In the genomic region with DNA sequence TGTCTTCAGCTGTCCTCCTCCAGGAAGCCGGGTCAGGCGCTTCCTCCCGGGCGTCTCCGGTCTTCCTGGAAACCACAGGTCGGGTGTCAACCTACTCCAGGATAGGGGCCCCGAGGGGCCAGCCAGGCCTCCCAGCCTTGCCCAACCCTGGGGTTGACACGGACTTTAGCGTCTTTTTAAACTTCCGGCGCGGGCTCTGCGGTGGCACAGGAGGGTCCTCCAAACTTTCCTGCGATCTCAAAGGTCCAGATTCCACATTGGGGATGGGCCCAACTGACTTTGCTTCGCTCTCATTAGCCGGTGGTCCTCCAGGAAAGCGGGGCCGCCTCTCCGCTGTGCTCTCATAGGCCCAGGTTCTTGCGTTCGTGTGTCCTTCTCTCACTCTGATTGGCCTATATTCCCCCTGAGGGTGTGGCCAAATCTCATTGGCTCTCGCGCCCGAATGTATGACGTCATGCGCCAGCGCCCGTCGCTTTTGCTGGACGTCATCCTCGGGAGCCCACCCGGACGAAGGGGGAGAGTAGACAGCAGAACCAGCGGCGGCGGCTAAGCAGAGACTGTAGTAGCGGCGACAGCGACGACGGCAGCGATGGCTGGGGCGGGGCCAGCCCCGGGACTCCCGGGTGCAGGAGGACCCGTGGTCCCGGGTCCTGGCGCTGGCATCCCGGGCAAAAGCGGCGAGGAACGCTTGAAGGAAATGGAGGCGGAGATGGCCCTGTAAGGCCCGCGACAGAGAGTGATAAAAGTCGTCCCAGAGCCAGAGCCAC, we compare ENCODE assay signal across 8 cellular contexts. TPM values are rescaled to one million over a fixed set of nuclear protein-coding genes. Genes with fewer than 3 reads are reported as not detected.
DNase-seq lines count a peak whose midpoint lies in the region; ATAC-seq, FAIRE-seq and TF ChIP-seq lines count a peak whose summit lies in the region.

TSS of gene RBM42 (plus strand) at position 472 of the 767 bp plus-strand sequence. CDS start at position 590, 118 bp downstream.

- no peak within 1 kb of the TSS for H2AFZ ChIP-seq in HepG2 (ENCODE audit: low read length)

- TF ChIP-seq EP300 in HepG2 (IDR thresholded peaks at IDR 0.05; ENCODE audit: low read depth in 2 of 2, low read length in 2 of 2) (no peak; a peak in 1 of 4 replicates), HepG2 (CRISPR knock-in tag; IDR thresholded peaks at IDR 0.05; ENCODE audit: borderline replicate concordance) (peak; percentile 43)

- peak; percentile 99 for FAIRE-seq in HepG2 (lab: Jason Lieb, UNC)

- H3K27me3 Mint-ChIP-seq in CD14-positive monocyte (ENCODE audit: low read depth in 3 of 3) = peaks cover 0 to 3% (median 2%) of the 10 kb centered on the region in 3 donors

- CTCF ChIA-PET in HepG2 (lab: Yijun Ruan, JAX; ENCODE audit: low intra/inter-chr PET ratio, low total read pairs) = no interaction called here

- H3K36me3 Mint-ChIP-seq in CD14-positive monocyte = peaks cover 32 to 38% of the 10 kb centered on the region in 2 donors

- peaks cover 16 to 29% of the 10 kb centered on the region in 2 experiments; a peak in 4 of 5 replicates for H3K36me3 ChIP-seq in HepG2 (replicated peaks in 1 of 2; ENCODE audit: control insufficient read depth in 1 of 2, insufficient read depth in 2 of 2, low read length in 2 of 2)

- intact Hi-C loops in CD14-positive monocyte (cut with micrococcal nuclease) (loop anchor here (2.0 to 5.0 kb wide), 5 partner anchors 16 to 489 kb away; partner anchors contain the start of genes HAUS5 (in 1 of the 2), KMT2B (in 1 of the 2), LIN37 (in 1 of the 2) and PSENEN (in 1 of the 2)), HepG2 (cut with micrococcal nuclease; ENCODE audit: unreplicated experiment) (no loop called here)

- H3K79me2 ChIP-seq in HepG2 (ENCODE audit: insufficient read depth, low read length) = peaks cover 10% of the 10 kb centered on the region

- BruUV-seq in HepG2 (replicated peaks; lab: Mats Ljungman, UMichigan) = no TSS peak

- POLR2A ChIA-PET in HepG2 (lab: Yijun Ruan, JAX) = interaction anchor here (1.0 to 1.6 kb wide), 5 partner anchors 14 to 33 kb away, joined by 3 to 4 read pairs (median 4); partner anchors contain the start of genes COX6B1 and HAUS5

- TF ChIP-seq POLR2A in HepG2 (IDR thresholded peaks at IDR 0.05; ENCODE audit: insufficient read depth in 1 of 2, low read depth in 2 of 2, low read length in 2 of 2) = peak; percentile 55 to 70; a peak in 3 of 4 replicates

- peak; percentile 46 for TF ChIP-seq RAD21 in HepG2 (CRISPR knock-in tag; IDR thresholded peaks at IDR 0.05)

- ATAC-seq in GM19397 (IDR thresholded peaks at IDR 0.05; ENCODE audit: unreplicated experiment) = peak; percentile 96
- ATAC-seq in HG03571 (IDR thresholded peaks at IDR 0.05; ENCODE audit: unreplicated experiment) = peak; percentile 81
- ATAC-seq in HepG2 = peak; percentile 99

- peaks cover 0 to 3% (median 0%) of the 10 kb centered on the region in 7 donors for H3K9me3 Mint-ChIP-seq in CD14-positive monocyte

- H3K27me3 ChIP-seq in HepG2 (ENCODE audit: control insufficient read depth in 1 of 2, insufficient read depth in 2 of 2, low read length in 2 of 2) = no peaks in the 10 kb centered on the region; a peak in 1 of 5 replicates

- TF ChIP-seq CTCF in CD14-positive monocyte (IDR thresholded peaks at IDR 0.05) (no peak), HepG2 (CRISPR knock-in tag; IDR thresholded peaks at IDR 0.05) (no peak)

- H4K20me1 ChIP-seq in HepG2 (ENCODE audit: insufficient read depth, low read length) = no peaks in the 10 kb centered on the region

- H3K4me3 ChIP-seq in HepG2 (replicated peaks in 1 of 3; ENCODE audit: insufficient read depth in 1 of 3, low read depth in 2 of 3, low read length in 3 of 3) = peak within 1 kb of the TSS; percentile 88 to 94 (median 88)

- H3K4me1 Mint-ChIP-seq in CD14-positive monocyte = peaks cover 13% of the 10 kb centered on the region

- H3K9ac ChIP-seq in HepG2 (ENCODE audit: insufficient read depth, low read depth, low read length) = peak within 1 kb of the TSS; percentile 91

- peaks cover 18% of the 10 kb centered on the region; the same call in 1 of the 2 replicates for H3K4me1 ChIP-seq in HepG2 (ENCODE audit: insufficient read depth, low read length)

- no peaks in the 10 kb centered on the region for H3K9me3 ChIP-seq in HepG2 (ENCODE audit: low read length)

- H3K4me2 ChIP-seq in HepG2 (ENCODE audit: low read depth, low read length) = peak within 1 kb of the TSS; percentile 97

- H3K27ac Mint-ChIP-seq in CD14-positive monocyte = peak within 1 kb of the TSS; percentile 96 to 100 (median 96)

- WGBS in HepG2 (ENCODE audit: low lambda C conversion rate) = 0% methylated on average over 25 of the region's 56 CpGs

- peak within 1 kb of the TSS; percentile 93 to 98 for H3K4me3 Mint-ChIP-seq in CD14-positive monocyte

- DNase-seq in CD14-positive monocyte (ENCODE audit: low spot score) (peak; percentile 95), NCI-H82 (lab: John Stamatoyannopoulos, UW) (peak; percentile 99), dermis blood vessel endothelial cell (peak; percentile 99), HepG2 (ENCODE audit: low spot score) (peak; percentile 99)
- peak; percentile 96 to 97 for DNase-seq in activated CD4-positive, alpha-beta T cell treated with anti-CD3 and anti-CD28 coated beads, Interleukin-2, amount 50 U/mL, for 48 hours
- DNase-seq in stimulated activated CD4-positive, alpha-beta T cell treated with anti-CD3 and anti-CD28 coated beads, Interleukin-4, amount 100 ng/mL, for 1 hour = peak; percentile 94

- in situ Hi-C loops in HepG2 (cut with HindIII; ENCODE audit: extremely low pct_ligation_motif_present, low pct_unique_long_range_greater_than_20kb) = no loop called here

- H3K27ac ChIP-seq in HepG2 (ENCODE audit: extremely low read length, insufficient read depth, low read length) = peak within 1 kb of the TSS; percentile 90

TF ChIP-seq in HepG2, 621 proteins besides CTCF, POLR2A, EP300 and RAD21 (continues in another document):
- TF ChIP-seq HDAC1 (CRISPR knock-in tag; IDR thresholded peaks at IDR 0.05) (peak; percentile 99), ZBTB39 (CRISPR knock-in tag; IDR thresholded peaks at IDR 0.05) (no peak)
- TF ChIP-seq, protein P1, sequence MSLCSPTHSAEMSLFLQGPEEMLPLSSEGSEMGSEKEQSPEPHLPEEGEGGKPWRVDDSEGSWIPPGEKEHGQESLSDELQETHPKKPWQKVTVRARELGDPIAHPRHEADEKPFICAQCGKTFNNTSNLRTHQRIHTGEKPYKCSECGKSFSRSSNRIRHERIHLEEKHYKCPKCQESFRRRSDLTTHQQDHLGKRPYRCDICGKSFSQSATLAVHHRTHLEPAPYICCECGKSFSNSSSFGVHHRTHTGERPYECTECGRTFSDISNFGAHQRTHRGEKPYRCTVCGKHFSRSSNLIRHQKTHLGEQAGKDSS (CRISPR knock-in tag; IDR thresholded peaks at IDR 0.05; ENCODE audit: borderline replicate concordance, low read depth) = peak; percentile 22; the same call in 1 of the 2 replicates

RNA-seq across cellular contexts. Expression of gene RBM42, which starts in this region (rescaled TPM):
- polyA plus RNA-seq in CD14-positive monocyte (10 to 100 TPM; 50.3 to 53.3 TPM), HepG2 (2011; rRNA removed) (27.2 and 30.6 TPM in 2 replicates)
- total RNA-seq in dermis blood vessel endothelial cell (45.4 and 47.6 TPM in 2 replicates), HepG2 (2016; rRNA removed; fragmentation: Illumina TruSeq; extraction: Trizol) (49.7 and 55.3 TPM in 2 replicates)
- total RNA-seq in HepG2 (2016; cell fraction: cytosol; rRNA removed; fragmentation: Illumina TruSeq; extraction: Trizol; ENCODE audit: low read depth) = 6.0 and 6.9 TPM in 2 replicates
- total RNA-seq in HepG2 (2016; cell fraction: insoluble cytoplasmic fraction; rRNA removed; fragmentation: Illumina TruSeq; extraction: Trizol) = 47.3 and 54.7 TPM in 2 replicates
- total RNA-seq in HepG2 (2016; cell fraction: membrane; rRNA removed; fragmentation: Illumina TruSeq; extraction: Trizol) = 14.0 and 14.6 TPM in 2 replicates
- total RNA-seq in HepG2 (2016; cell fraction: nucleus; rRNA removed; fragmentation: Illumina TruSeq; extraction: Trizol) = 19.2 and 23.6 TPM in 2 replicates
- 31.2 and 46.3 TPM in 2 replicates for polyA plus RNA-seq in HepG2 (2011; cell fraction: cytosol; rRNA removed)
- polyA plus RNA-seq in HepG2 (2011; cell fraction: nucleus; rRNA removed) = 22.3 and 22.9 TPM in 2 replicates
- 29.6 and 31.8 TPM in 2 replicates for polyA plus RNA-seq in HepG2 (2012)
- 8.2 TPM in 2 replicates for polyA plus RNA-seq in HepG2 (2016; cell fraction: cytosol; fragmentation: Illumina TruSeq; extraction: Trizol; ENCODE audit: low read depth)
- polyA plus RNA-seq in HepG2 (2016; cell fraction: insoluble cytoplasmic fraction; fragmentation: Illumina TruSeq; extraction: Trizol; ENCODE audit: low read depth) = 57.8 and 72.2 TPM in 2 replicates
- polyA plus RNA-seq in HepG2 (2016; cell fraction: membrane; fragmentation: Illumina TruSeq; extraction: Trizol; ENCODE audit: low read depth) = 10.1 and 13.3 TPM in 2 replicates
- polyA plus RNA-seq in HepG2 (2016; cell fraction: nucleus; fragmentation: Illumina TruSeq; extraction: Trizol; ENCODE audit: insufficient read depth, low read depth) = 40.6 and 42.2 TPM in 2 replicates
- 29.9 and 44.8 TPM in 2 replicates for polyA minus RNA-seq in HepG2 (2011; rRNA and poly(A)+ RNA removed; ENCODE audit: low replicate concordance)
- 18.9 and 20.0 TPM in 2 replicates for polyA minus RNA-seq in HepG2 (2011; cell fraction: cytosol; rRNA and poly(A)+ RNA removed)
- polyA minus RNA-seq in HepG2 (2011; cell fraction: nucleus; rRNA and poly(A)+ RNA removed) = 4.8 and 6.1 TPM in 2 replicates

Comparison
In these comparisons a context has a peak if more than half of its experiments do, and no peak if none do; other contexts are left out.
1. Peak in every context shown above with its lines: DNase-seq, ATAC-seq, H3K4me3 ChIP-seq and H3K27ac ChIP-seq.